In genomic region chr11:747176-748006, GRCh38 we compare ENCODE assay signal across 8 cellular contexts. TPM values are rescaled to one million over a fixed set of nuclear protein-coding genes. Genes with fewer than 3 reads are reported as not detected.
DNase-seq lines count a peak whose midpoint lies in the region; ATAC-seq and TF ChIP-seq lines count a peak whose summit lies in the region.

Gene TALDO1 (plus strand): TSS chr11:747464. CDS start chr11:747482, 18 bp downstream.

- H3K27me3 ChIP-seq in psoas muscle (ENCODE audit: insufficient read depth in 3 of 3, low read length in 2 of 3): no peaks in the 10 kb centered on the region

- H3K4me3 ChIP-seq in psoas muscle (peak within 1 kb of the TSS; percentile 94), urinary bladder (ENCODE audit: low read depth, low read length) (peak within 1 kb of the TSS; percentile 88)

- H3K36me3 Mint-ChIP-seq in T-cell: no peaks in the 10 kb centered on the region

- H3K9me3 ChIP-seq in psoas muscle: no peaks in the 10 kb centered on the region

- H3K4me1 Mint-ChIP-seq in T-cell: peaks cover 21 to 24% (median 21%) of the 10 kb centered on the region in 3 donors

- no peaks in the 10 kb centered on the region for H3K9me3 Mint-ChIP-seq in T-cell

- CTCF ChIA-PET in T-cell (lab: Charles Lee): interaction anchor here in 1 of 2 donors (0.9 to 1.3 kb wide), 2 partner anchors 21 to 193 kb away, joined by 3 read pairs; no protein-coding TSS in a partner anchor

- H3K36me3 ChIP-seq in psoas muscle (ENCODE audit: insufficient read depth in 1 of 2, low read depth in 1 of 2) (peaks cover 0 to 2% of the 10 kb centered on the region in 2 donors), urinary bladder (ENCODE audit: insufficient read depth) (no peaks in the 10 kb centered on the region)

- H3K4me1 ChIP-seq in psoas muscle: peaks cover 19% of the 10 kb centered on the region
- no peaks in the 10 kb centered on the region for H3K4me1 ChIP-seq in urinary bladder (ENCODE audit: insufficient read depth)

- peak; percentile 13; the same call in 1 of the 2 replicates for TF ChIP-seq CTCF in GM12874 (IDR thresholded peaks at IDR 0.05; ENCODE audit: insufficient read depth, low read depth, low read length)
- peak; percentile 3 for TF ChIP-seq CTCF in psoas muscle (IDR thresholded peaks at IDR 0.05)

- intact Hi-C loops in left cardiac atrium (cut with DNase I): no loop called here
- intact Hi-C loops in psoas muscle (cut with DNase I): no loop called here

- H3K4me3 Mint-ChIP-seq in T-cell: peak within 1 kb of the TSS; percentile 80 to 86 (median 82)

- ATAC-seq in HG02642 (IDR thresholded peaks at IDR 0.05; ENCODE audit: poor library complexity, unreplicated experiment) (peak; percentile 87), T-cell (replicated peaks in 1 of 4) (peak; percentile 85 to 91 (median 90)), left cardiac atrium (peak; percentile 98 to 99), psoas muscle (peak; percentile 97 to 98 (median 98))

- H3K27me3 Mint-ChIP-seq in T-cell: no peaks in the 10 kb centered on the region

- DNase-seq in NCI-H1105 treated with DMSO at 0.1 percent for 48 hours (lab: John Stamatoyannopoulos, UW) (peak; percentile 88), T-cell (peak; percentile 32 to 81 (median 58)), amniotic epithelial cell (ENCODE audit: low read depth) (peak; percentile 69), left cardiac atrium (peak; percentile 93), psoas muscle (peak; percentile 94 to 96)

- peak within 1 kb of the TSS; percentile 74 to 79 for H3K27ac Mint-ChIP-seq in T-cell

- POLR2A ChIA-PET in T-cell (lab: Charles Lee): no interaction called here

- 0 to 1% (median 1%) methylated on average over 59 to 110 of the region's 110 CpGs for WGBS in psoas muscle, 3 donors
- WGBS in urinary bladder: under 1% methylated on average over 110 of the region's 110 CpGs

- H3K27ac ChIP-seq in psoas muscle (peak within 1 kb of the TSS; percentile 89), urinary bladder (ENCODE audit: low read depth) (peak within 1 kb of the TSS; percentile 63)

RNA-seq across cellular contexts. Expression of gene TALDO1, which starts in this region (rescaled TPM):
- 100 to 1,000 TPM in 3 of 5 donors, 10 to 100 TPM in 2; 60.5 to 106 (median 102) TPM for total RNA-seq in T-cell
- total RNA-seq in left cardiac atrium: 100 to 1,000 TPM; 107 to 121 TPM
- total RNA-seq in psoas muscle: 100 to 1,000 TPM in 1 of 4 donors, 10 to 100 TPM in 3; 77.7 to 140 (median 81.8) TPM
- polyA plus RNA-seq in psoas muscle: 10 to 100 TPM; 58.7 to 77.6 (median 65.9) TPM
- 62.9 TPM for total RNA-seq in urinary bladder
- 201 TPM for polyA plus RNA-seq in urinary bladder

Comparison
In these comparisons a context has a peak if more than half of its experiments do, and no peak if none do; other contexts are left out.
1. Peak in every context shown above with its lines: DNase-seq, ATAC-seq, H3K4me3 ChIP-seq and H3K27ac ChIP-seq.